8 cellular contexts compared by ENCODE assay signal in genomic region chr13:52851153-52851962, GRCh38. TPM values are rescaled to one million over a fixed set of nuclear protein-coding genes. Genes with fewer than 3 reads are reported as not detected.
A peak's percentile ranks its signal among the peaks of the same experiment; 100 is the strongest.
DNase-seq lines count a peak whose midpoint lies in the region; ATAC-seq, FAIRE-seq and TF ChIP-seq lines count a peak whose summit lies in the region.

No MANE protein-coding gene starts in this region.

- H3K27ac ChIP-seq in astrocyte (ENCODE audit: low read depth, low read length), result no peak overlapping the region
- no peak overlapping the region for H3K27ac ChIP-seq in gastrocnemius medialis
- H3K27ac ChIP-seq in Karpas-422 (ENCODE audit: low read length), result no peak overlapping the region

- H3K9me3 ChIP-seq in astrocyte (ENCODE audit: insufficient read depth, low read depth, low read length) (peaks cover 7% of the 10 kb centered on the region), iPS-18c (ENCODE audit: control insufficient read depth, insufficient read depth, low read length) (peaks cover 4% of the 10 kb centered on the region), gastrocnemius medialis (no peaks in the 10 kb centered on the region), Karpas-422 (ENCODE audit: low read length) (no peaks in the 10 kb centered on the region)

- H3K4me1 ChIP-seq in astrocyte (ENCODE audit: insufficient read depth, low read length) (peaks cover 14% of the 10 kb centered on the region), gastrocnemius medialis (peaks cover 8 to 15% of the 10 kb centered on the region in 2 donors), Karpas-422 (ENCODE audit: low read length) (no peaks in the 10 kb centered on the region)

- no peaks in the 10 kb centered on the region for H3K9me2 ChIP-seq in Karpas-422 (replicated peaks; ENCODE audit: insufficient read depth, low read length)

- no peak for TF ChIP-seq CTCF in astrocyte (IDR thresholded peaks at IDR 0.05; ENCODE audit: insufficient read depth, low read depth, low read length)
- TF ChIP-seq CTCF in gastrocnemius medialis (IDR thresholded peaks at IDR 0.05 in 4 of 5, conservative IDR thresholded peaks at IDR 0.05 in 1 of 5), result no peak

- H3K27ac Mint-ChIP-seq in astrocyte (ENCODE audit: unreplicated experiment), result peak overlapping the region; percentile 63

- H4K20me1 ChIP-seq in astrocyte (ENCODE audit: insufficient read depth, low read length) (no peaks in the 10 kb centered on the region), Karpas-422 (ENCODE audit: insufficient read depth, low read depth, low read length) (no peaks in the 10 kb centered on the region)

- H3K4me1 Mint-ChIP-seq in astrocyte (ENCODE audit: low read depth, unreplicated experiment), result peaks cover 4% of the 10 kb centered on the region

- peaks cover 38% of the 10 kb centered on the region for H3K27me3 ChIP-seq in astrocyte (ENCODE audit: insufficient read depth, low read length)
- peaks cover 49 to 60% (median 50%) of the 10 kb centered on the region in 3 donors for H3K27me3 ChIP-seq in gastrocnemius medialis
- H3K27me3 ChIP-seq in Karpas-422 (ENCODE audit: low read length), result no peaks in the 10 kb centered on the region

- peak overlapping the region; percentile 92 for H3K4me3 Mint-ChIP-seq in astrocyte (ENCODE audit: unreplicated experiment)

- intact Hi-C loops in gastrocnemius medialis (cut with DNase I; ENCODE audit: low total_unique reads), result no loop called here

- no peak for TF ChIP-seq POLR2A in gastrocnemius medialis (IDR thresholded peaks at IDR 0.05)

- H3K4me3 ChIP-seq in astrocyte (ENCODE audit: insufficient read depth, low read depth, low read length) (peak overlapping the region; percentile 58), iPS-18c (ENCODE audit: insufficient read depth, low read depth, low read length) (peak overlapping the region; percentile 77), gastrocnemius medialis (peak overlapping the region; percentile 61 to 83 (median 63)), Karpas-422 (ENCODE audit: low read length) (no peak overlapping the region)

- peak overlapping the region; percentile 92 for H2AFZ ChIP-seq in astrocyte (ENCODE audit: low read depth, low read length)
- H2AFZ ChIP-seq in Karpas-422 (ENCODE audit: low read length), result no peak overlapping the region

- no peaks in the 10 kb centered on the region for H3K36me3 ChIP-seq in astrocyte (ENCODE audit: insufficient read depth, low read length)
- no peaks in the 10 kb centered on the region for H3K36me3 ChIP-seq in gastrocnemius medialis
- H3K36me3 ChIP-seq in Karpas-422 (ENCODE audit: insufficient read depth, low read length), result no peaks in the 10 kb centered on the region

- H3K79me2 ChIP-seq in astrocyte (ENCODE audit: insufficient read depth, low read length) (no peaks in the 10 kb centered on the region), Karpas-422 (ENCODE audit: low read length) (no peaks in the 10 kb centered on the region)

- H3K4me2 ChIP-seq in astrocyte (ENCODE audit: low read length) (peak overlapping the region; percentile 98), Karpas-422 (ENCODE audit: low read depth, low read length, poor library complexity, severe bottlenecking) (no peak overlapping the region)

- peak; percentile 85 for ATAC-seq in GM18511 (IDR thresholded peaks at IDR 0.05; ENCODE audit: unreplicated experiment)
- peak; percentile 74 for ATAC-seq in HG02970 (IDR thresholded peaks at IDR 0.05; ENCODE audit: low FRiP score, unreplicated experiment)
- ATAC-seq in gastrocnemius medialis, result no peak

- in situ Hi-C loops in gastrocnemius medialis (cut with MboI; ENCODE audit: low sequenced_read_pairs in 4 of 4), result no loop called here

- peaks cover 2% of the 10 kb centered on the region for H3K36me3 Mint-ChIP-seq in astrocyte (ENCODE audit: low read depth, unreplicated experiment)

- peaks cover 26% of the 10 kb centered on the region for H3K9me3 Mint-ChIP-seq in astrocyte (ENCODE audit: unreplicated experiment)

- no peak for FAIRE-seq in astrocyte (lab: Jason Lieb, UNC)

- H3K9ac ChIP-seq in astrocyte (ENCODE audit: low read length), result no peak overlapping the region
- no peak overlapping the region for H3K9ac ChIP-seq in Karpas-422 (ENCODE audit: low read length)

- H3K27me3 Mint-ChIP-seq in astrocyte (ENCODE audit: low read depth, unreplicated experiment), result peaks cover 34% of the 10 kb centered on the region

- DNase-seq in AG08396 (ENCODE audit: low spot score), result peak; percentile 48
- peak; percentile 79 for DNase-seq in NCI-H2171 treated with DMSO at 0.1 percent for 48 hours (lab: John Stamatoyannopoulos, UW)
- no peak for DNase-seq in astrocyte (ENCODE audit: low read depth)
- DNase-seq in gastrocnemius medialis, result no peak
- DNase-seq in Karpas-422, result no peak

RNA-seq across cellular contexts. Expression of gene PCDH8, which starts 2.9 kb away (rescaled TPM):
- 0.34 and 1.9 TPM in 2 replicates for total RNA-seq in astrocyte
- total RNA-seq in gastrocnemius medialis, result under 1 TPM in 1 of 4 donors, not detected in 3; 0.39 TPM
- not detected in 2 replicates for total RNA-seq in Karpas-422 (2014; rRNA removed; shearing (Covaris generic); ENCODE audit: low replicate concordance)

Comparison
In these comparisons a context has a peak if more than half of its experiments do, and no peak if none do; other contexts are left out.
1. DNase-seq: peak in AG08396 (single experiment) and NCI-H2171 treated with DMSO at 0.1 percent for 48 hours (single experiment); none in astrocyte (single experiment), gastrocnemius medialis (0 of 2) and Karpas-422 (single experiment).
2. ATAC-seq: peak in GM18511 (single experiment) and HG02970 (single experiment); none in gastrocnemius medialis (0 of 2).